In the genomic region with DNA sequence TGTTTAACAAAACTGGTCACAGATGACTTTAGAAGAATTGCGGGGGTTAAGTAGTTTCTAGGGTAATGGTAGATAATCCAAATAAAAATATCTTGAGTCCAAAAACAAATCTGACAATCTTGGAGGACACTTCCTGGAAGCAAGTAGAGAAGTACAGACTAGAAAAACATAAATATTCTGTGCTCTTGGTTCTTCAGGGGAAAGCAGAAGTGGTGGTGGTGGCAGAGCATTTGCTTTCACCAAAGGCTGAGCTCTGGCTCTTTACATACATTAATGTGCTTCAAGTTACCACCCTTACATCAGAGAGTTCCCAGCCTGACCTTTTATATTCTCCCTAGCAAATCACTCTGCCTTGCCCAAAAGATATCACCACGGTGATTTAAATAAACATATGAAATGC, we compare ENCODE assay signal across 21 cellular contexts. TPM values are rescaled to one million over a fixed set of nuclear protein-coding genes. Genes with fewer than 3 reads are reported as not detected.
"Had no signal": no experiment of that assay in that cellular context is flagged by ENCODE, and none has a peak within 500 bp of the region (broad histone marks: within the 10 kb centered on the region; RNA-seq: fewer than 3 reads in every experiment).

No MANE protein-coding gene starts in this region.

- H3K27me3 ChIP-seq: MG63, SJCRH30 had no signal

- H3K27ac ChIP-seq: HL-60, KMS-11, SJCRH30 had no signal

- H3K4me1 ChIP-seq: SJCRH30 had no signal

- H3K4me2 ChIP-seq: KMS-11 had no signal

- ATAC-seq: Panc1, PC-3, Right ventricle myocardium inferior, SK-N-SH treated with all-trans-retinoic acid at 6 μM for 48 hours had no signal

- H3K4me3 ChIP-seq: MG63, SJCRH30 had no signal

- H3K9ac ChIP-seq: KMS-11 had no signal

- H3K9me3 ChIP-seq: MG63, SJCRH30 had no signal

- H3K36me3 ChIP-seq: MG63, SJCRH30 had no signal

- DNase-seq: MG63, NCI-H1092 treated with DMSO at 0.1 percent for 48 hours, NCI-H1436, NCI-H187, NCI-H2029, NCI-H2081 treated with DMSO at 0.1 percent for 48 hours, NCI-H2227 treated with DMSO at 0.1 percent for 48 hours, NCI-H524, NCI-H526 treated with DMSO at 0.1 percent for 48 hours, NCI-H748 treated with DMSO at 0.1 percent for 48 hours, PC-3, SHP77 treated with DMSO at 0.1 percent for 48 hours, SJCRH30 had no signal

- FAIRE-seq: HTR-8/SVneo had no signal

RNA-seq across cellular contexts. Expression of a gene that starts 15.4 kb away (rescaled TPM):
- total RNA-seq: T-helper 1 cell treated with Interleukin-12 subunit alpha and Interleukin-12 subunit beta and Interleukin-4 antibody, amounts not matched to agents 30 ng/mL and 1 ng/mL, for 36 hours had no signal
- polyA plus RNA-seq: IgD-negative memory B cell had no signal
